In the genomic region with DNA sequence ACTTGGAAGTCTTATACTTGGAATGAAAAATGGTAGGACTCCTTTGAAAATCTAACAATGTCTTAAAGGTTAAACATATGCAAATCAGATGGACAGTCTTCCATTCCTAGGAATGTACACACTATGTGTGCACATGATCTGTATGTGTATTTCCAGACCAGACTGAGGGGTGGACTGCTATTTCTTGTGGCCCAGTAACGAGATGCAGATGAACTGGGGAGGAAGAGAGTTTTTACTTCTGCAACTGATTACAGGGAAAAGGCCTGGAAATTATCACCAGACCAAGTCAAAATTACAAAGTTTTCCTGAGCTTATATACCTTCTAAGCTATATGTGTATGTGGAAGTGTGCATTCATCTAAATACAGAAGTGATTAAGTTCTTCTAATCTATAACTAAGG, we compare ENCODE assay signal across 33 cellular contexts. TPM values are rescaled to one million over a fixed set of nuclear protein-coding genes. Genes with fewer than 3 reads are reported as not detected.
"Had no signal": no experiment of that assay in that cellular context is flagged by ENCODE, and none has a peak within 500 bp of the region (broad histone marks: within the 10 kb centered on the region; RNA-seq: fewer than 3 reads in every experiment).

No MANE protein-coding gene starts in this region.

- ATAC-seq: activated CD4-positive, CD25-positive, alpha-beta regulatory T cell treated with anti-CD3 and anti-CD28 coated beads, Interleukin-2, amount 50 U/mL, for 24 hours; activated CD8-positive, alpha-beta T cell treated with anti-CD3 and anti-CD28 coated beads for 36 hours; activated T-cell treated with anti-CD3 and anti-CD28 coated beads, Interleukin-2, amount 50 U/mL, for 4 hours; activated T-helper 17 cell treated with anti-CD3 and anti-CD28 coated beads, Interleukin-2, amount 50 U/mL, for 72 hours; body of pancreas; effector memory CD8-positive, alpha-beta T cell; foreskin keratinocyte; gastroesophageal sphincter; heart right ventricle; T-helper 17 cell had no signal

- H3K27me3 ChIP-seq: adrenal gland, body of pancreas, esophagus muscularis mucosa, foreskin keratinocyte, gastroesophageal sphincter, heart right ventricle, hepatocyte had no signal

- H3K9me3 ChIP-seq: adrenal gland, body of pancreas, esophagus muscularis mucosa, gastroesophageal sphincter, heart right ventricle had no signal

- H3K79me2 ChIP-seq: hepatocyte had no signal

- H3K4me2 ChIP-seq: hepatocyte had no signal

- H3K9me3 Mint-ChIP-seq: activated B cell treated with CpG ODN at 0.5 μM for 24 hours; activated CD8-positive, alpha-beta T cell treated with anti-CD3 and anti-CD28 coated beads for 36 hours; activated T-cell treated with anti-CD3 and anti-CD28 coated beads, Interleukin-2, amount 50 U/mL, for 4 hours; activated T-helper 17 cell treated with anti-CD3 and anti-CD28 coated beads, Interleukin-2, amount 50 U/mL, for 72 hours; effector memory CD8-positive, alpha-beta T cell; T-helper 2 cell treated with Interferon-gamma antibody and Interleukin-4, amounts not matched to agents 5 μg/mL and 100 μg/mL, for 36 hours had no signal

- H3K27ac Mint-ChIP-seq: activated B cell treated with CpG ODN at 0.5 μM for 24 hours; activated CD8-positive, alpha-beta T cell treated with anti-CD3 and anti-CD28 coated beads for 36 hours; activated naive CD8-positive, alpha-beta T cell; activated T-helper 17 cell treated with anti-CD3 and anti-CD28 coated beads, Interleukin-2, amount 50 U/mL, for 72 hours; T-helper 17 cell; T-helper 2 cell treated with Interferon-gamma antibody and Interleukin-4, amounts not matched to agents 5 μg/mL and 100 μg/mL, for 36 hours had no signal

- H3K4me1 Mint-ChIP-seq: activated B cell treated with CpG ODN at 0.5 μM for 24 hours had no signal

- H3K4me3 Mint-ChIP-seq: activated B cell treated with CpG ODN at 0.5 μM for 24 hours; activated CD8-positive, alpha-beta T cell treated with anti-CD3 and anti-CD28 coated beads for 36 hours; activated naive CD8-positive, alpha-beta T cell; activated T-cell treated with anti-CD3 and anti-CD28 coated beads, Interleukin-2, amount 50 U/mL, for 4 hours; activated T-helper 17 cell treated with anti-CD3 and anti-CD28 coated beads, Interleukin-2, amount 50 U/mL, for 72 hours; effector memory CD8-positive, alpha-beta T cell; T-helper 17 cell; T-helper 2 cell treated with Interferon-gamma antibody and Interleukin-4, amounts not matched to agents 5 μg/mL and 100 μg/mL, for 36 hours had no signal

- H3K4me1 ChIP-seq: body of pancreas, esophagus muscularis mucosa, gastroesophageal sphincter had no signal

- H3K36me3 ChIP-seq: adrenal gland, gastroesophageal sphincter, WERI-Rb-1 had no signal

- H2AFZ ChIP-seq: hepatocyte had no signal

- DNase-seq: activated B cell treated with CpG ODN at 0.5 μM for 24 hours; activated CD4-positive, alpha-beta T cell treated with anti-CD3 and anti-CD28 coated beads for 48 hours; activated CD4-positive, alpha-beta T cell treated with anti-CD3 and anti-CD28 coated beads, Interleukin-2, amount 50 U/mL, for 1 hour; activated CD4-positive, alpha-beta T cell treated with anti-CD3 and anti-CD28 coated beads, Interleukin-2, amount 50 U/mL, for 48 hours; activated CD8-positive, alpha-beta memory T cell treated with anti-CD3 and anti-CD28 coated beads for 24 hours; activated CD8-positive, alpha-beta T cell treated with anti-CD3 and anti-CD28 coated beads for 36 hours; activated effector memory CD4-positive, alpha-beta T cell treated with Interleukin-2 at 50 U/mL for 16 hours; activated gamma-delta T cell treated with Interleukin-2 at 50 U/mL for 16 hours; activated naive CD4-positive, alpha-beta T cell treated with anti-CD3 and anti-CD28 coated beads, Interleukin-2, amount 50 U/mL, for 16 hours; activated naive CD4-positive, alpha-beta T cell treated with Interleukin-2 at 50 U/mL for 16 hours; activated T-cell treated with anti-CD3 and anti-CD28 coated beads, Interleukin-2, amount 50 U/mL, for 4 hours; adrenal gland; amygdala; aorta; body of pancreas; caudate nucleus; cortex of kidney; dermis blood vessel endothelial cell; effector CD4-positive, alpha-beta T cell; effector memory CD8-positive, alpha-beta T cell; erythroblast; foreskin keratinocyte; heart right ventricle; T-helper 17 cell; T1000; WERI-Rb-1 had no signal

- H3K4me3 ChIP-seq: adrenal gland, body of pancreas, esophagus muscularis mucosa, gastroesophageal sphincter, heart right ventricle, hepatocyte had no signal

- H3K27me3 Mint-ChIP-seq: activated CD8-positive, alpha-beta T cell treated with anti-CD3 and anti-CD28 coated beads for 36 hours; activated naive CD8-positive, alpha-beta T cell; activated T-helper 17 cell treated with anti-CD3 and anti-CD28 coated beads, Interleukin-2, amount 50 U/mL, for 72 hours; effector memory CD8-positive, alpha-beta T cell; T-helper 17 cell had no signal

- H3K27ac ChIP-seq: adrenal gland, body of pancreas, esophagus muscularis mucosa, foreskin keratinocyte, gastroesophageal sphincter, heart right ventricle, hepatocyte, WERI-Rb-1 had no signal

RNA-seq across cellular contexts. Expression of a gene that starts 51.6 kb away (rescaled TPM):
- total RNA-seq: activated CD8-positive, alpha-beta T cell treated with anti-CD3 and anti-CD28 coated beads for 36 hours; activated T-helper 17 cell treated with anti-CD3 and anti-CD28 coated beads, Interleukin-2, amount 50 U/mL, for 72 hours; foreskin keratinocyte; T-helper 17 cell had no signal
